6 cellular contexts compared by ENCODE assay signal in genomic region chr7:132110692-132111091, GRCh38.
"Had no signal": no experiment of that assay in that cellular context is flagged by ENCODE, and none has a peak within 500 bp of the region (broad histone marks: within the 10 kb centered on the region; RNA-seq: fewer than 3 reads in every experiment).

No MANE protein-coding gene starts in this region.

- H3K27ac Mint-ChIP-seq: IgD-negative memory B cell had no signal

- H3K4me3 Mint-ChIP-seq: IgD-negative memory B cell had no signal

- H3K36me3 Mint-ChIP-seq: IgD-negative memory B cell had no signal

- H3K4me3 ChIP-seq: K562 had no signal

- H3K27ac ChIP-seq: HL-60 had no signal

- ATAC-seq: HepG2, K562 had no signal

- DNase-seq: IMR-90, KBM-7 had no signal
